Comparison of ENCODE assay signal across 16 cellular contexts in genomic region chr18:12336251-12336650, GRCh38. TPM values are rescaled to one million over a fixed set of nuclear protein-coding genes. Genes with fewer than 3 reads are reported as not detected.
DNase-seq lines count a peak whose midpoint lies in the region; ATAC-seq, FAIRE-seq and TF ChIP-seq lines count a peak whose summit lies in the region.
"Had no signal": no experiment of that assay in that cellular context is flagged by ENCODE, and none has a peak within 500 bp of the region (broad histone marks: within the 10 kb centered on the region; RNA-seq: fewer than 3 reads in every experiment).

No MANE protein-coding gene starts in this region.

- H3K4me1 ChIP-seq in heart left ventricle, result peaks cover 0 to 60% (median 22%) of the 10 kb centered on the region in 12 donors
- no peaks in the 10 kb centered on the region for H3K4me1 ChIP-seq in CD8-positive, alpha-beta memory T cell (ENCODE audit: insufficient read depth, low read length)
- H3K4me1 ChIP-seq: spleen had no signal

- intact Hi-C loops in heart left ventricle (cut with DNase I), result loop anchor here in 1 of 10 donors (5.0 kb wide), 1 partner anchor 36 kb away; no protein-coding TSS in a partner anchor

- H3K27ac Mint-ChIP-seq in osteocyte (ENCODE audit: unreplicated experiment), result no peak overlapping the region
- peak overlapping the region in 3 of 8 donors; percentile 18 to 41 (median 23) for H3K27ac Mint-ChIP-seq in CD8-positive, alpha-beta memory T cell

- H3K9me3 ChIP-seq in heart left ventricle, result no peaks in the 10 kb centered on the region
- no peaks in the 10 kb centered on the region for H3K9me3 ChIP-seq in CD8-positive, alpha-beta memory T cell (ENCODE audit: low read length)
- H3K9me3 ChIP-seq: spleen, testis had no signal

- DNase-seq in HT-29 (ENCODE audit: low spot score) (peak; percentile 46), RCC 7860 (ENCODE audit: low spot score) (peak; percentile 39), heart left ventricle (no peak), osteocyte (ENCODE audit: extremely low spot score, unreplicated experiment) (peak; percentile 49), AG08395 (ENCODE audit: low spot score) (no peak), GM13976 (ENCODE audit: low spot score) (no peak)
- no peak for DNase-seq in stimulated activated naive CD4-positive, alpha-beta T cell (lab: John Stamatoyannopoulos, UW)
- no peak for DNase-seq in CD8-positive, alpha-beta memory T cell
- DNase-seq: activated T-cell treated with anti-CD3 and anti-CD28 coated beads, Interleukin-2, amount 50 U/mL, for 1 hour; CD4-positive, CD25-positive, alpha-beta regulatory T cell; foreskin melanocyte; NCI-H1436 treated with DMSO at 0.1 percent for 48 hours; spleen; testis had no signal

- no peak overlapping the region for H3K4me3 Mint-ChIP-seq in osteocyte (ENCODE audit: unreplicated experiment)
- no peak overlapping the region for H3K4me3 Mint-ChIP-seq in CD8-positive, alpha-beta memory T cell
- H3K4me3 Mint-ChIP-seq: CD4-positive, CD25-positive, alpha-beta regulatory T cell; HFFc6 had no signal

- H3K4me1 Mint-ChIP-seq in osteocyte (ENCODE audit: unreplicated experiment), result peaks cover 13% of the 10 kb centered on the region
- no peaks in the 10 kb centered on the region for H3K4me1 Mint-ChIP-seq in CD8-positive, alpha-beta memory T cell
- H3K4me1 Mint-ChIP-seq: CD4-positive, CD25-positive, alpha-beta regulatory T cell had no signal

- POLR2A ChIA-PET in CD8-positive, alpha-beta memory T cell (lab: Charles Lee), result no interaction called here

- ATAC-seq in heart left ventricle, result peak; percentile 19 to 59 (median 36)
- ATAC-seq: SK-N-SH treated with all-trans-retinoic acid at 6 μM for 48 hours had no signal

- H3K36me3 Mint-ChIP-seq in osteocyte (ENCODE audit: unreplicated experiment), result peaks cover 31% of the 10 kb centered on the region
- peaks cover 3 to 66% (median 23%) of the 10 kb centered on the region in 3 donors for H3K36me3 Mint-ChIP-seq in CD8-positive, alpha-beta memory T cell

- CTCF ChIA-PET in CD8-positive, alpha-beta memory T cell (lab: Charles Lee), result no interaction called here

- H3K27ac ChIP-seq in heart left ventricle, result peak overlapping the region in 7 of 12 donors; percentile 8 to 55 (median 20)
- H3K27ac ChIP-seq in CD8-positive, alpha-beta memory T cell (ENCODE audit: low read depth, low read length), result no peak overlapping the region
- H3K27ac ChIP-seq: spleen, testis had no signal

- H3K27me3 Mint-ChIP-seq in osteocyte (ENCODE audit: unreplicated experiment), result no peaks in the 10 kb centered on the region
- H3K27me3 Mint-ChIP-seq in CD8-positive, alpha-beta memory T cell, result peaks cover 0 to 1% of the 10 kb centered on the region in 2 donors
- H3K27me3 Mint-ChIP-seq: CD4-positive, CD25-positive, alpha-beta regulatory T cell had no signal

- H3K27me3 ChIP-seq in heart left ventricle, result no peaks in the 10 kb centered on the region
- H3K27me3 ChIP-seq in CD8-positive, alpha-beta memory T cell (ENCODE audit: insufficient read depth, low read length, poor library complexity, severe bottlenecking), result no peaks in the 10 kb centered on the region
- H3K27me3 ChIP-seq: spleen, testis had no signal

- TF ChIP-seq CTCF in heart left ventricle (IDR thresholded peaks at IDR 0.05) (no peak), osteocyte (IDR thresholded peaks at IDR 0.05) (no peak), GM13976 (IDR thresholded peaks at IDR 0.05; ENCODE audit: borderline replicate concordance, control extremely low read depth, extremely low read depth, insufficient read depth, missing control alignments) (no peak)

- FAIRE-seq in RCC 7860 (lab: Jason Lieb, UNC), result no peak

- TF ChIP-seq POLR2A in heart left ventricle (IDR thresholded peaks at IDR 0.05), result no peak

- H3K36me3 ChIP-seq in heart left ventricle, result peaks cover 0 to 93% (median 82%) of the 10 kb centered on the region in 9 donors
- peaks cover 16% of the 10 kb centered on the region for H3K36me3 ChIP-seq in CD8-positive, alpha-beta memory T cell (ENCODE audit: insufficient read depth, low read length)

- in situ Hi-C loops in GM13976 (cut with MboI; ENCODE audit: low sequenced_read_pairs, unreplicated experiment), result no loop called here

- H3K9me3 Mint-ChIP-seq in osteocyte (ENCODE audit: unreplicated experiment), result no peaks in the 10 kb centered on the region
- no peaks in the 10 kb centered on the region for H3K9me3 Mint-ChIP-seq in CD8-positive, alpha-beta memory T cell
- H3K9me3 Mint-ChIP-seq: CD4-positive, CD25-positive, alpha-beta regulatory T cell; HFFc6 had no signal

- 50 to 63% (median 57%) methylated on average over 2 of the region's 2 CpGs for WGBS in heart left ventricle, 4 donors

- no peak overlapping the region for H3K4me3 ChIP-seq in heart left ventricle
- no peak overlapping the region for H3K4me3 ChIP-seq in CD8-positive, alpha-beta memory T cell (ENCODE audit: low read length)
- H3K4me3 ChIP-seq: spleen, testis had no signal

RNA-seq across cellular contexts. Expression of gene TUBB6, which starts 28.2 kb away (rescaled TPM):
- not detected in 2 replicates for total RNA-seq in HT-29 (2014; rRNA removed; shearing (Covaris generic))
- total RNA-seq in heart left ventricle, result 100 to 1,000 TPM in 6 of 9 donors, 10 to 100 TPM in 3; 64.8 to 421 (median 126) TPM
- polyA plus RNA-seq in heart left ventricle, result 100 to 1,000 TPM in 1 of 2 donors, 10 to 100 TPM in 1; 90.4 to 800 TPM
- total RNA-seq in osteocyte, result 116 and 118 TPM in 2 replicates
- total RNA-seq in CD8-positive, alpha-beta memory T cell, result 1 to 10 TPM; 8.8 to 9.1 TPM
- polyA plus RNA-seq in CD8-positive, alpha-beta memory T cell, result 0.77 TPM

RNA-seq across cellular contexts. Expression of gene AFG3L2, which starts 40.8 kb away (rescaled TPM):
- 59.3 and 72.7 TPM in 2 replicates for total RNA-seq in HT-29 (2014; rRNA removed; shearing (Covaris generic))
- total RNA-seq in heart left ventricle (100 to 1,000 TPM; 107 to 174 (median 142) TPM), osteocyte (44.4 TPM in 2 replicates)
- polyA plus RNA-seq in heart left ventricle, result 10 to 100 TPM; 59.9 to 89.4 TPM
- total RNA-seq in CD8-positive, alpha-beta memory T cell, result 10 to 100 TPM; 75.6 to 75.8 TPM
- 38.4 TPM for polyA plus RNA-seq in CD8-positive, alpha-beta memory T cell

Comparison
In these comparisons a context has a peak if more than half of its experiments do, and no peak if none do; other contexts are left out.
1. DNase-seq: peak in HT-29 (single experiment), RCC 7860 (single experiment) and osteocyte (single experiment); none in heart left ventricle (0 of 5), stimulated activated naive CD4-positive, alpha-beta T cell (0 of 6), AG08395 (single experiment), CD8-positive, alpha-beta memory T cell (0 of 5) and GM13976 (single experiment).
2. RNA of gene TUBB6, which starts 28.2 kb away (total RNA-seq): 64.8 to 421 TPM in heart left ventricle and 116 to 118 TPM in osteocyte; 8.8 to 9.1 TPM in CD8-positive, alpha-beta memory T cell and not detected in HT-29; every median in the first group is over 4 times any median in the second.